Comparison of ENCODE assay signal across 8 cellular contexts in the genomic region with DNA sequence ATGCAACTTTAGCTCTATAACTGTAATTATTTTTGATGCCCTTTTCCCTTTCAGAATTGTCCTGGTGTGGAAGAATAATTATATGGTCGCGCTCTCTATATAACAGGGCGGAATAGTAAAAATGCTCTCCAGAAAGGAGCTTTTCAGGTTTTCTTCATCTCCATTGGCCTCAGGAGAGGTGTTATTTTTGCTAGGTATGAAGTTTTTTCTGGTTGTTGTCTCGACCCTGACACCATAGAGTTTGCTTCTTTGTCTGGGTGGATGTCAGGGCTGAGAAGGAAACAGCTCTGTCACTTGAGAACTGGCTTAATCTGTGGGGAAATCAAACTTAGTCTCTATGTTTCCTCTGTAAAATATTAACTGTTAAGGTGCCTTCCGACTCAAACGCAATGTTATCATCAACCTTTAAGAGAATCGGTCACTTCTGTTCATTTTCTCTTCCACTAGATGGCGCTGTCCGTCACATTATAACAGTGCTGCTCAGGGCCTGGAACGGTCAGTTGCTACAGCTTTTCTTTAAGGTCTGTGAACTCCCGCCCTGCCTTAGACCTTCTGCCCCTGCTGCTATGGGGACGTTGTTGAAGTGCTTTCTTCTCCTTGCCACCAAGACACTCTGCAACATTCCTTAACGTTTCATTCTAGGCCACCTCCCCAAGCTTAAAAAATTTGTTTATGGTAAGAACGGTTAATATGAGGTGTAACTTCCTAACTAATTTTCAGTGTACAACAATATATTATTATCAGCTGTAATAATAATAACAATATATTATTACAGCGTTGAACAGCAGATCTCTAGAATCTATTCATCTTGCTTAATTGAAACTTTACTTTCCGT.
DNase-seq lines count a peak whose midpoint lies in the region; ATAC-seq lines count a peak whose summit lies in the region.

No MANE protein-coding gene starts in this region.

- H3K36me3 Mint-ChIP-seq in stimulated activated effector memory CD8-positive, alpha-beta T cell treated with anti-CD3 and anti-CD28 coated beads, Interleukin-12 subunit alpha, Interleukin-12 subunit beta, amount 100 ng/mL, for 72 hours: no peaks in the 10 kb centered on the region

- DNase-seq in COLO668 (lab: John Stamatoyannopoulos, UW; ENCODE audit: unreplicated experiment) (peak; percentile 63), NCI-H510A treated with DMSO at 0.1 percent for 48 hours (lab: John Stamatoyannopoulos, UW) (peak; percentile 95), dedifferentiated amniotic fluid mesenchymal stem cell (ENCODE audit: extremely low spot score) (peak; percentile 78), medulla oblongata (ENCODE audit: extremely low spot score) (peak; percentile 91)
- DNase-seq in stimulated activated effector memory CD8-positive, alpha-beta T cell treated with anti-CD3 and anti-CD28 coated beads, Interleukin-12 subunit alpha, Interleukin-12 subunit beta, amount 100 ng/mL, for 72 hours (ENCODE audit: low spot score in 2 of 2): peak; percentile 35 to 69

- H3K27ac Mint-ChIP-seq in stimulated activated effector memory CD8-positive, alpha-beta T cell treated with anti-CD3 and anti-CD28 coated beads, Interleukin-12 subunit alpha, Interleukin-12 subunit beta, amount 100 ng/mL, for 72 hours: no peak overlapping the region

- H3K4me1 Mint-ChIP-seq in stimulated activated effector memory CD8-positive, alpha-beta T cell treated with anti-CD3 and anti-CD28 coated beads, Interleukin-12 subunit alpha, Interleukin-12 subunit beta, amount 100 ng/mL, for 72 hours: no peaks in the 10 kb centered on the region

- peak; percentile 98 for ATAC-seq in GM19395 (IDR thresholded peaks at IDR 0.05; ENCODE audit: unreplicated experiment)
- ATAC-seq in HG03457 (IDR thresholded peaks at IDR 0.05; ENCODE audit: unreplicated experiment): peak; percentile 93
- ATAC-seq in activated CD4-positive, CD25-positive, alpha-beta regulatory T cell treated with anti-CD3 and anti-CD28 coated beads, Interleukin-2, amount 50 U/mL, for 24 hours: peak; percentile 58 to 66
- ATAC-seq in stimulated activated effector memory CD8-positive, alpha-beta T cell treated with anti-CD3 and anti-CD28 coated beads, Interleukin-12 subunit alpha, Interleukin-12 subunit beta, amount 100 ng/mL, for 72 hours: peak; percentile 86

- H3K4me3 Mint-ChIP-seq in stimulated activated effector memory CD8-positive, alpha-beta T cell treated with anti-CD3 and anti-CD28 coated beads, Interleukin-12 subunit alpha, Interleukin-12 subunit beta, amount 100 ng/mL, for 72 hours: no peak overlapping the region

- no peaks in the 10 kb centered on the region for H3K9me3 Mint-ChIP-seq in stimulated activated effector memory CD8-positive, alpha-beta T cell treated with anti-CD3 and anti-CD28 coated beads, Interleukin-12 subunit alpha, Interleukin-12 subunit beta, amount 100 ng/mL, for 72 hours

Comparison
In these comparisons a context has a peak if more than half of its experiments do, and no peak if none do; other contexts are left out.
1. Peak in every context shown above with its lines: DNase-seq and ATAC-seq.